ENCODE assay signal across 1 cellular context in the genomic region with DNA sequence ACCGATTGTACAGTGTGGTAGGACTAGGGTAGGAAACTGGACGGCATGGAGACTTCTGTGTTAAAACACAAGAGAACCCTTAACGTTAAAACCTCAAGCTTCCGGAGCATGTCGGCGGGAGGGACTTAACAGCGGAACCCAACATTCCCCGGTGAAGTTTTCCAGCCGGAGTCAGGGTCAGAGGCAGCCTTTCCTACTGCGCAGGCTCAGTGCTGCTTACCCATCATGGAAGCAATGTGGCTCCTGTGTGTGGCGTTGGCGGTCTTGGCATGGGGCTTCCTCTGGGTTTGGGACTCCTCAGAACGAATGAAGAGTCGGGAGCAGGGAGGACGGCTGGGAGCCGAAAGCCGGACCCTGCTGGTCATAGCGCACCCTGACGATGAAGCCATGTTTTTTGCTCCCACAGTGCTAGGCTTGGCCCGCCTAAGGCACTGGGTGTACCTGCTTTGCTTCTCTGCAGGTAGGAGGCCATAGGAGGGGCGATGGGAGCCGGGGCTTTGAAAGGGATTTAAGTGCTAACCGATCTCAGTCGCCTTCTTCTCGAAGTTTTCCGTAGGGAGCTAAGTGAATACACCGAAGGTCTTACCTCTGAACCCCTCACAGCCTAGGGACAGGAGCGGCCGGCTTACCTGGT.
TF ChIP-seq lines count a peak whose summit lies in the region.

A gene (plus strand): TSS at position 209 of the 634 bp plus-strand sequence. CDS start 17 bp downstream, at position 226.

TF ChIP-seq in HepG2, 621 proteins besides CTCF, POLR2A, EP300 and RAD21 (continued from another document and continues in another):
- TF ChIP-seq, protein P1, sequence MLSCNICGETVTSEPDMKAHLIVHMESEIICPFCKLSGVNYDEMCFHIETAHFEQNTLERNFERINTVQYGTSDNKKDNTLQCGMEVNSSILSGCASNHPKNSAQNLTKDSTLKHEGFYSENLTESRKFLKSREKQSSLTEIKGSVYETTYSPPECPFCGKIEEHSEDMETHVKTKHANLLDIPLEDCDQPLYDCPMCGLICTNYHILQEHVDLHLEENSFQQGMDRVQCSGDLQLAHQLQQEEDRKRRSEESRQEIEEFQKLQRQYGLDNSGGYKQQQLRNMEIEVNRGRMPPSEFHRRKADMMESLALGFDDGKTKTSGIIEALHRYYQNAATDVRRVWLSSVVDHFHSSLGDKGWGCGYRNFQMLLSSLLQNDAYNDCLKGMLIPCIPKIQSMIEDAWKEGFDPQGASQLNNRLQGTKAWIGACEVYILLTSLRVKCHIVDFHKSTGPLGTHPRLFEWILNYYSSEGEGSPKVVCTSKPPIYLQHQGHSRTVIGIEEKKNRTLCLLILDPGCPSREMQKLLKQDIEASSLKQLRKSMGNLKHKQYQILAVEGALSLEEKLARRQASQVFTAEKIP (CRISPR knock-in tag; IDR thresholded peaks at IDR 0.05; ENCODE audit: borderline replicate concordance): no peak
- TF ChIP-seq ZFP37 (CRISPR knock-in tag; IDR thresholded peaks at IDR 0.05; ENCODE audit: borderline replicate concordance): peak; percentile 58; the same call in 1 of the 2 replicates
- peak; percentile 78 for TF ChIP-seq FOSL2 (CRISPR knock-in tag; IDR thresholded peaks at IDR 0.05)
- no peak for TF ChIP-seq CBX2 (IDR thresholded peaks at IDR 0.05; ENCODE audit: low read depth, low read length)
- TF ChIP-seq CBX2 (CRISPR knock-in tag; IDR thresholded peaks at IDR 0.05; ENCODE audit: low read depth): no peak
- TF ChIP-seq ZFP41 (CRISPR knock-in tag; IDR thresholded peaks at IDR 0.05; ENCODE audit: borderline replicate concordance): peak; percentile 61; the same call in 1 of the 2 replicates
- TF ChIP-seq MTA3 (CRISPR knock-in tag; IDR thresholded peaks at IDR 0.05): no peak
- TF ChIP-seq, protein P2, sequence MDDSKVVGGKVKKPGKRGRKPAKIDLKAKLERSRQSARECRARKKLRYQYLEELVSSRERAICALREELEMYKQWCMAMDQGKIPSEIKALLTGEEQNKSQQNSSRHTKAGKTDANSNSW (CRISPR knock-in tag; IDR thresholded peaks at IDR 0.05; ENCODE audit: borderline replicate concordance): no peak
- TF ChIP-seq PPARG (CRISPR knock-in tag; conservative IDR thresholded peaks at IDR 0.05): 0 out of 2 replicates have a peak, but pooled peaks have one; percentile 37
- no peak for TF ChIP-seq ADNP (CRISPR knock-in tag; IDR thresholded peaks at IDR 0.05)
- TF ChIP-seq, protein P3, sequence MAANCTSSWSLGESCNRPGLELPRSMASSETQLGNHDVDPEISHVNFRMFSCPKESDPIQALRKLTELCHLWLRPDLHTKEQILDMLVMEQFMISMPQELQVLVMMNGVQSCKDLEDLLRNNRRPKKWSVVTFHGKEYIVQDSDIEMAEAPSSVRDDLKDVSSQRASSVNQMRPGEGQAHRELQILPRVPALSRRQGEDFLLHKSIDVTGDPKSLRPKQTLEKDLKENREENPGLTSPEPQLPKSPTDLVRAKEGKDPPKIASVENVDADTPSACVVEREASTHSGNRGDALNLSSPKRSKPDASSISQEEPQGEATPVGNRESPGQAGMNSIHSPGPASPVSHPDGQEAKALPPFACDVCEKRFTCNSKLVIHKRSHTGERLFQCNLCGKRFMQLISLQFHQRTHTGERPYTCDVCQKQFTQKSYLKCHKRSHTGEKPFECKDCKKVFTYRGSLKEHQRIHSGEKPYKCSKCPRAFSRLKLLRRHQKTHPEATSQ (CRISPR knock-in tag; IDR thresholded peaks at IDR 0.05; ENCODE audit: borderline replicate concordance): no peak
- TF ChIP-seq ZBTB3 (CRISPR knock-in tag; IDR thresholded peaks at IDR 0.05; ENCODE audit: borderline replicate concordance, low read depth): 0 out of 2 replicates have a peak, but pooled peaks have one; percentile 21
- 0 out of 2 replicates have a peak, but pooled peaks have one; percentile 17 for TF ChIP-seq ZNF383 (CRISPR knock-in tag; IDR thresholded peaks at IDR 0.05; ENCODE audit: borderline replicate concordance)
- no peak for TF ChIP-seq MAF1 (CRISPR knock-in tag; IDR thresholded peaks at IDR 0.05; ENCODE audit: borderline replicate concordance)
- peak; percentile 87; the same call in 1 of the 2 replicates for TF ChIP-seq ZNF788 (CRISPR knock-in tag; IDR thresholded peaks at IDR 0.05; ENCODE audit: borderline replicate concordance)
- TF ChIP-seq, protein P4, sequence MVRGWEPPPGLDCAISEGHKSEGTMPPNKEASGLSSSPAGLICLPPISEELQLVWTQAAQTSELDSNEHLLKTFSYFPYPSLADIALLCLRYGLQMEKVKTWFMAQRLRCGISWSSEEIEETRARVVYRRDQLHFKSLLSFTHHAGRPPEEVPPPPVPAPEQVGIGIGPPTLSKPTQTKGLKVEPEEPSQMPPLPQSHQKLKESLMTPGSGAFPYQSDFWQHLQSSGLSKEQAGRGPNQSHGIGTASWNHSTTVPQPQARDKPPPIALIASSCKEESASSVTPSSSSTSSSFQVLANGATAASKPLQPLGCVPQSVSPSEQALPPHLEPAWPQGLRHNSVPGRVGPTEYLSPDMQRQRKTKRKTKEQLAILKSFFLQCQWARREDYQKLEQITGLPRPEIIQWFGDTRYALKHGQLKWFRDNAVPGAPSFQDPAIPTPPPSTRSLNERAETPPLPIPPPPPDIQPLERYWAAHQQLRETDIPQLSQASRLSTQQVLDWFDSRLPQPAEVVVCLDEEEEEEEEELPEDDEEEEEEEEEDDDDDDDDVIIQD (CRISPR knock-in tag; IDR thresholded peaks at IDR 0.05; ENCODE audit: low read depth): peak; percentile 70
- TF ChIP-seq EHMT2 (IDR thresholded peaks at IDR 0.05; ENCODE audit: borderline replicate concordance, low read depth, low read length): no peak
- TF ChIP-seq TCF7L2 (IDR thresholded peaks at IDR 0.05; ENCODE audit: low read depth, low read length): no peak
- TF ChIP-seq AKAP8 (CRISPR knock-in tag; IDR thresholded peaks at IDR 0.05): 0 out of 2 replicates have a peak, but pooled peaks have one; percentile 50
- no peak for TF ChIP-seq FOXP1 (IDR thresholded peaks at IDR 0.05)
- no peak for TF ChIP-seq FOXP1 (CRISPR knock-in tag; IDR thresholded peaks at IDR 0.05)
- TF ChIP-seq, protein P5, sequence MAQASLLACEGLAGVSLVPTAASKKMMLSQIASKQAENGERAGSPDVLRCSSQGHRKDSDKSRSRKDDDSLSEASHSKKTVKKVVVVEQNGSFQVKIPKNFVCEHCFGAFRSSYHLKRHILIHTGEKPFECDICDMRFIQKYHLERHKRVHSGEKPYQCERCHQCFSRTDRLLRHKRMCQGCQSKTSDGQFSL (CRISPR knock-in tag; IDR thresholded peaks at IDR 0.05): no peak
- peak; percentile 60; the same call in 1 of the 2 replicates for TF ChIP-seq SP4 (CRISPR knock-in tag; IDR thresholded peaks at IDR 0.05)
- peak; percentile 25; the same call in 1 of the 2 replicates for TF ChIP-seq ZNF292 (CRISPR knock-in tag; IDR thresholded peaks at IDR 0.05; ENCODE audit: borderline replicate concordance, low read depth)
- peak; percentile 90 for TF ChIP-seq CBFB (CRISPR knock-in tag; IDR thresholded peaks at IDR 0.05)
- no peak for TF ChIP-seq ZNF260 (CRISPR knock-in tag; IDR thresholded peaks at IDR 0.05; ENCODE audit: borderline replicate concordance, low read depth)
- no peak for TF ChIP-seq ZNF530 (CRISPR knock-in tag; IDR thresholded peaks at IDR 0.05; ENCODE audit: low read depth)
- TF ChIP-seq TSC22D2 (CRISPR knock-in tag; IDR thresholded peaks at IDR 0.05; ENCODE audit: borderline replicate concordance): peak; percentile 85; the same call in 1 of the 2 replicates
- TF ChIP-seq NFE2L2 (IDR thresholded peaks at IDR 0.05; ENCODE audit: low read length): no peak
- 0 out of 2 replicates have a peak, but pooled peaks have one; percentile 27 for TF ChIP-seq RCOR2 (CRISPR knock-in tag; IDR thresholded peaks at IDR 0.05)
- TF ChIP-seq ZFP36 (IDR thresholded peaks at IDR 0.05; ENCODE audit: borderline replicate concordance, low read depth, low read length, partially characterized antibody): no peak
- no peak for TF ChIP-seq PLRG1 (conservative IDR thresholded peaks at IDR 0.05)
- TF ChIP-seq SMC3 (IDR thresholded peaks at IDR 0.05; ENCODE audit: low read length): no peak
- TF ChIP-seq, protein P6, sequence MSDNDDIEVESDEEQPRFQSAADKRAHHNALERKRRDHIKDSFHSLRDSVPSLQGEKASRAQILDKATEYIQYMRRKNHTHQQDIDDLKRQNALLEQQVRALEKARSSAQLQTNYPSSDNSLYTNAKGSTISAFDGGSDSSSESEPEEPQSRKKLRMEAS (IDR thresholded peaks at IDR 0.05): peak; percentile 90
- TF ChIP-seq, protein P7, sequence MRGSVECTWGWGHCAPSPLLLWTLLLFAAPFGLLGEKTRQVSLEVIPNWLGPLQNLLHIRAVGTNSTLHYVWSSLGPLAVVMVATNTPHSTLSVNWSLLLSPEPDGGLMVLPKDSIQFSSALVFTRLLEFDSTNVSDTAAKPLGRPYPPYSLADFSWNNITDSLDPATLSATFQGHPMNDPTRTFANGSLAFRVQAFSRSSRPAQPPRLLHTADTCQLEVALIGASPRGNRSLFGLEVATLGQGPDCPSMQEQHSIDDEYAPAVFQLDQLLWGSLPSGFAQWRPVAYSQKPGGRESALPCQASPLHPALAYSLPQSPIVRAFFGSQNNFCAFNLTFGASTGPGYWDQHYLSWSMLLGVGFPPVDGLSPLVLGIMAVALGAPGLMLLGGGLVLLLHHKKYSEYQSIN (CRISPR knock-in tag; IDR thresholded peaks at IDR 0.05; ENCODE audit: borderline replicate concordance): 0 out of 2 replicates have a peak, but pooled peaks have one; percentile 14
- TF ChIP-seq SETDB1 (CRISPR knock-in tag; IDR thresholded peaks at IDR 0.05; ENCODE audit: borderline replicate concordance): no peak
- TF ChIP-seq, protein P8, sequence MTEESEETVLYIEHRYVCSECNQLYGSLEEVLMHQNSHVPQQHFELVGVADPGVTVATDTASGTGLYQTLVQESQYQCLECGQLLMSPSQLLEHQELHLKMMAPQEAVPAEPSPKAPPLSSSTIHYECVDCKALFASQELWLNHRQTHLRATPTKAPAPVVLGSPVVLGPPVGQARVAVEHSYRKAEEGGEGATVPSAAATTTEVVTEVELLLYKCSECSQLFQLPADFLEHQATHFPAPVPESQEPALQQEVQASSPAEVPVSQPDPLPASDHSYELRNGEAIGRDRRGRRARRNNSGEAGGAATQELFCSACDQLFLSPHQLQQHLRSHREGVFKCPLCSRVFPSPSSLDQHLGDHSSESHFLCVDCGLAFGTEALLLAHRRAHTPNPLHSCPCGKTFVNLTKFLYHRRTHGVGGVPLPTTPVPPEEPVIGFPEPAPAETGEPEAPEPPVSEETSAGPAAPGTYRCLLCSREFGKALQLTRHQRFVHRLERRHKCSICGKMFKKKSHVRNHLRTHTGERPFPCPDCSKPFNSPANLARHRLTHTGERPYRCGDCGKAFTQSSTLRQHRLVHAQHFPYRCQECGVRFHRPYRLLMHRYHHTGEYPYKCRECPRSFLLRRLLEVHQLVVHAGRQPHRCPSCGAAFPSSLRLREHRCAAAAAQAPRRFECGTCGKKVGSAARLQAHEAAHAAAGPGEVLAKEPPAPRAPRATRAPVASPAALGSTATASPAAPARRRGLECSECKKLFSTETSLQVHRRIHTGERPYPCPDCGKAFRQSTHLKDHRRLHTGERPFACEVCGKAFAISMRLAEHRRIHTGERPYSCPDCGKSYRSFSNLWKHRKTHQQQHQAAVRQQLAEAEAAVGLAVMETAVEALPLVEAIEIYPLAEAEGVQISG (CRISPR knock-in tag; IDR thresholded peaks at IDR 0.05): peak; percentile 94
- TF ChIP-seq ZNF451 (CRISPR knock-in tag; IDR thresholded peaks at IDR 0.05): peak; percentile 73; the same call in 1 of the 2 replicates
- peak; percentile 77; the same call in 1 of the 2 replicates for TF ChIP-seq ZNF552 (CRISPR knock-in tag; IDR thresholded peaks at IDR 0.05; ENCODE audit: borderline replicate concordance)
- no peak for TF ChIP-seq ZNF549 (CRISPR knock-in tag; IDR thresholded peaks at IDR 0.05)
- TF ChIP-seq PAF1 (CRISPR knock-in tag; IDR thresholded peaks at IDR 0.05): no peak
- TF ChIP-seq, protein P9, sequence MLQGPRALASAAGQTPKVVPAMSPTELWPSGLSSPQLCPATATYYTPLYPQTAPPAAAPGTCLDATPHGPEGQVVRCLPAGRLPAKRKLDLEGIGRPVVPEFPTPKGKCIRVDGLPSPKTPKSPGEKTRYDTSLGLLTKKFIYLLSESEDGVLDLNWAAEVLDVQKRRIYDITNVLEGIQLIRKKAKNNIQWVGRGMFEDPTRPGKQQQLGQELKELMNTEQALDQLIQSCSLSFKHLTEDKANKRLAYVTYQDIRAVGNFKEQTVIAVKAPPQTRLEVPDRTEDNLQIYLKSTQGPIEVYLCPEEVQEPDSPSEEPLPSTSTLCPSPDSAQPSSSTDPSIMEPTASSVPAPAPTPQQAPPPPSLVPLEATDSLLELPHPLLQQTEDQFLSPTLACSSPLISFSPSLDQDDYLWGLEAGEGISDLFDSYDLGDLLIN (CRISPR knock-in tag; IDR thresholded peaks at IDR 0.05; ENCODE audit: borderline replicate concordance): no peak
- TF ChIP-seq ZNF577 (CRISPR knock-in tag; IDR thresholded peaks at IDR 0.05; ENCODE audit: borderline replicate concordance, low read depth): no peak; the same call in 1 of the 2 replicates
- peak; percentile 92 for TF ChIP-seq KLF6 (CRISPR knock-in tag; IDR thresholded peaks at IDR 0.05)
- no peak for TF ChIP-seq STAT5B (CRISPR knock-in tag; IDR thresholded peaks at IDR 0.05)
- TF ChIP-seq ZNF121 (CRISPR knock-in tag; IDR thresholded peaks at IDR 0.05): no peak
- TF ChIP-seq ZBTB7A (CRISPR knock-in tag; IDR thresholded peaks at IDR 0.05): 0 out of 2 replicates have a peak, but pooled peaks have one; percentile 46
- TF ChIP-seq MAFF (IDR thresholded peaks at IDR 0.05; ENCODE audit: low read depth, low read length): 0 out of 2 replicates have a peak, but pooled peaks have one; percentile 1
- TF ChIP-seq ZNF12 (CRISPR knock-in tag; IDR thresholded peaks at IDR 0.05): 0 out of 2 replicates have a peak, but pooled peaks have one; percentile 62
- TF ChIP-seq, protein P10, sequence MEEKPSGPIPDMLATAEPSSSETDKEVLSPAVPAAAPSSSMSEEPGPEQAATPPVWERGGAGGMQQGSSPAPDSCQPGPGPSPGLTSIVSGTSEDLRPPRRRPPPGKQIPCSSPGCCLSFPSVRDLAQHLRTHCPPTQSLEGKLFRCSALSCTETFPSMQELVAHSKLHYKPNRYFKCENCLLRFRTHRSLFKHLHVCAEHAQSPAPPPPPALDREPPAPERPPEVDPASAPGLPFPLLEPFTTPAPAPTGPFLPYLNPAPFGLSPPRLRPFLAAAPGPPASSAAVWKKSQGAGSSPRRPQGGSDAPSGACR (CRISPR knock-in tag; IDR thresholded peaks at IDR 0.05): no peak; the same call in 1 of the 2 replicates
- TF ChIP-seq ZMAT3 (CRISPR knock-in tag; conservative IDR thresholded peaks at IDR 0.05): no peak
- peak; percentile 48; the same call in 1 of the 2 replicates for TF ChIP-seq ZKSCAN1 (IDR thresholded peaks at IDR 0.05; ENCODE audit: low read length)
- TF ChIP-seq ZNF616 (CRISPR knock-in tag; IDR thresholded peaks at IDR 0.05; ENCODE audit: low read depth): 0 out of 2 replicates have a peak, but pooled peaks have one; percentile 59
- TF ChIP-seq TEAD2 (CRISPR knock-in tag; IDR thresholded peaks at IDR 0.05): no peak
- TF ChIP-seq U2AF1 (optimal IDR thresholded peaks at IDR 0.05; ENCODE audit: low read depth, low read length): peak; percentile 85
- TF ChIP-seq ZNF567 (CRISPR knock-in tag; IDR thresholded peaks at IDR 0.05; ENCODE audit: borderline replicate concordance): no peak; the same call in 1 of the 2 replicates
- TF ChIP-seq HMGA1 (CRISPR knock-in tag; conservative IDR thresholded peaks at IDR 0.05): no peak
